In the genomic region with DNA sequence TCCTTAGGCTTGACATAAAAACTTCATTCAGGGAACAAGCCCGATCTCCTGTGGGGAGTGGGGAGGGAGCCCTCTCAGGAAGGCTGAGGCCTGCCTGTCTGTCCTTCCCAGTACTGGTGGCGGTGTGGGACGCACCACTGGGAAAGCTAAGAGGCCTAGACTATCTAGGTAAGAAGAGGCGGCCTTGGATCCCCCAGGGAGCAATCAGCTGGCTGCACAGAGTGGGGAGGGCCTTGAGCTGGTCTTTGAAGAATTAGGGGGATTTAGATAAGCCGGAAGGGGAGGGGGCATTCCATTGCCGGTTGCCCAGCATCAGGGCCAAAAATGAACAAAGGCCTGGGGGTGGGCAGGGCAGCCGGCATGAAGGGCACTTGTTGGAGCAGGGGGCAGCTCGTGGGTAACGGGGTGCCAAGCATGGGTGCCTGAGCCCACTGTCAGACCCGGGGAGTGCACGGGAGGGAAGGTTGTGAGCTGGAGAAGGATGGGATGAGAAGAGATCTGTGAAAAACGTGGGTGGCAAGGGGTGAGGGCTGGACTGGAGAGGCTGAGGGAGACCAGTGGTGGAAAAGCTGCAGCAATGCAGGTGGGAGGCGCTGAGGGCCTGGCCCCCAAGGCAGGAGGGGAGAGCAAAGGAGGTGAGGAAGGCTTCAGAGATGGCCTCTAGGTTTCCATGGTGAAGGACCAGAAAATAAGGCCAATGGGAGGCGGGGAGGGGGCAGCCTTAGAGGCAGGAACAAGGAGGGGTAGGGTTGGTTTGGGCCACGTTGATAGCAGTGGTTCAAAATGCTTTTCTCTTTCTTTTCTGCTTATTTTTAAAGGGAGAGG, we compare ENCODE assay signal across 2 cellular contexts.
TF ChIP-seq lines count a peak whose summit lies in the region.

No MANE protein-coding gene starts in this region.

TF ChIP-seq in K562, 482 proteins besides CTCF, POLR2A, EP300 and RAD21 (continued from another document and continues in another):
- TF ChIP-seq, protein P1, sequence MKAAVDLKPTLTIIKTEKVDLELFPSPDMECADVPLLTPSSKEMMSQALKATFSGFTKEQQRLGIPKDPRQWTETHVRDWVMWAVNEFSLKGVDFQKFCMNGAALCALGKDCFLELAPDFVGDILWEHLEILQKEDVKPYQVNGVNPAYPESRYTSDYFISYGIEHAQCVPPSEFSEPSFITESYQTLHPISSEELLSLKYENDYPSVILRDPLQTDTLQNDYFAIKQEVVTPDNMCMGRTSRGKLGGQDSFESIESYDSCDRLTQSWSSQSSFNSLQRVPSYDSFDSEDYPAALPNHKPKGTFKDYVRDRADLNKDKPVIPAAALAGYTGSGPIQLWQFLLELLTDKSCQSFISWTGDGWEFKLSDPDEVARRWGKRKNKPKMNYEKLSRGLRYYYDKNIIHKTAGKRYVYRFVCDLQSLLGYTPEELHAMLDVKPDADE (conservative IDR thresholded peaks at IDR 0.05; ENCODE audit: control insufficient read depth, low read depth, low read length): no peak
- TF ChIP-seq SP1 (CRISPR knock-in tag; IDR thresholded peaks at IDR 0.05) (peak; percentile 19; the same call in 1 of the 2 replicates), SAP30 (IDR thresholded peaks at IDR 0.05; ENCODE audit: borderline replicate concordance, insufficient read depth, low read depth, low read length, poor library complexity, severe bottlenecking) (no peak), ZNF274 (IDR thresholded peaks at IDR 0.05; ENCODE audit: borderline replicate concordance, low read depth, low read length) (no peak), RBFOX2 (IDR thresholded peaks at IDR 0.05; ENCODE audit: low read depth, low read length) (peak; percentile 18; the same call in 1 of the 2 replicates), ZNF133 (CRISPR knock-in tag; IDR thresholded peaks at IDR 0.05) (no peak), KDM5B (IDR thresholded peaks at IDR 0.05; ENCODE audit: insufficient replicate concordance, low read depth, low read length) (peak; percentile 24), KLF10 (CRISPR knock-in tag; IDR thresholded peaks at IDR 0.05) (no peak), EGR1 (conservative IDR thresholded peaks at IDR 0.05) (peak; percentile 54), ZKSCAN1 (IDR thresholded peaks at IDR 0.05; ENCODE audit: low read depth, low read length) (no peak), BCL6 (CRISPR knock-in tag; IDR thresholded peaks at IDR 0.05) (no peak), ZNF668 (CRISPR knock-in tag; IDR thresholded peaks at IDR 0.05) (no peak), RFX1 (IDR thresholded peaks at IDR 0.05) (peak; percentile 77)
- TF ChIP-seq, protein P2, sequence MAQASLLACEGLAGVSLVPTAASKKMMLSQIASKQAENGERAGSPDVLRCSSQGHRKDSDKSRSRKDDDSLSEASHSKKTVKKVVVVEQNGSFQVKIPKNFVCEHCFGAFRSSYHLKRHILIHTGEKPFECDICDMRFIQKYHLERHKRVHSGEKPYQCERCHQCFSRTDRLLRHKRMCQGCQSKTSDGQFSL (CRISPR knock-in tag; IDR thresholded peaks at IDR 0.05): no peak
- TF ChIP-seq, protein P2 (tag; IDR thresholded peaks at IDR 0.05): 0 out of 4 replicates have a peak, but pooled peaks of 1 of the 2 experiments have one; percentile 24
- TF ChIP-seq, protein P3, sequence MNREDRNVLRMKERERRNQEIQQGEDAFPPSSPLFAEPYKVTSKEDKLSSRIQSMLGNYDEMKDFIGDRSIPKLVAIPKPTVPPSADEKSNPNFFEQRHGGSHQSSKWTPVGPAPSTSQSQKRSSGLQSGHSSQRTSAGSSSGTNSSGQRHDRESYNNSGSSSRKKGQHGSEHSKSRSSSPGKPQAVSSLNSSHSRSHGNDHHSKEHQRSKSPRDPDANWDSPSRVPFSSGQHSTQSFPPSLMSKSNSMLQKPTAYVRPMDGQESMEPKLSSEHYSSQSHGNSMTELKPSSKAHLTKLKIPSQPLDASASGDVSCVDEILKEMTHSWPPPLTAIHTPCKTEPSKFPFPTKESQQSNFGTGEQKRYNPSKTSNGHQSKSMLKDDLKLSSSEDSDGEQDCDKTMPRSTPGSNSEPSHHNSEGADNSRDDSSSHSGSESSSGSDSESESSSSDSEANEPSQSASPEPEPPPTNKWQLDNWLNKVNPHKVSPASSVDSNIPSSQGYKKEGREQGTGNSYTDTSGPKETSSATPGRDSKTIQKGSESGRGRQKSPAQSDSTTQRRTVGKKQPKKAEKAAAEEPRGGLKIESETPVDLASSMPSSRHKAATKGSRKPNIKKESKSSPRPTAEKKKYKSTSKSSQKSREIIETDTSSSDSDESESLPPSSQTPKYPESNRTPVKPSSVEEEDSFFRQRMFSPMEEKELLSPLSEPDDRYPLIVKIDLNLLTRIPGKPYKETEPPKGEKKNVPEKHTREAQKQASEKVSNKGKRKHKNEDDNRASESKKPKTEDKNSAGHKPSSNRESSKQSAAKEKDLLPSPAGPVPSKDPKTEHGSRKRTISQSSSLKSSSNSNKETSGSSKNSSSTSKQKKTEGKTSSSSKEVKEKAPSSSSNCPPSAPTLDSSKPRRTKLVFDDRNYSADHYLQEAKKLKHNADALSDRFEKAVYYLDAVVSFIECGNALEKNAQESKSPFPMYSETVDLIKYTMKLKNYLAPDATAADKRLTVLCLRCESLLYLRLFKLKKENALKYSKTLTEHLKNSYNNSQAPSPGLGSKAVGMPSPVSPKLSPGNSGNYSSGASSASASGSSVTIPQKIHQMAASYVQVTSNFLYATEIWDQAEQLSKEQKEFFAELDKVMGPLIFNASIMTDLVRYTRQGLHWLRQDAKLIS (CRISPR knock-in tag; IDR thresholded peaks at IDR 0.05): no peak
- TF ChIP-seq, protein P4, sequence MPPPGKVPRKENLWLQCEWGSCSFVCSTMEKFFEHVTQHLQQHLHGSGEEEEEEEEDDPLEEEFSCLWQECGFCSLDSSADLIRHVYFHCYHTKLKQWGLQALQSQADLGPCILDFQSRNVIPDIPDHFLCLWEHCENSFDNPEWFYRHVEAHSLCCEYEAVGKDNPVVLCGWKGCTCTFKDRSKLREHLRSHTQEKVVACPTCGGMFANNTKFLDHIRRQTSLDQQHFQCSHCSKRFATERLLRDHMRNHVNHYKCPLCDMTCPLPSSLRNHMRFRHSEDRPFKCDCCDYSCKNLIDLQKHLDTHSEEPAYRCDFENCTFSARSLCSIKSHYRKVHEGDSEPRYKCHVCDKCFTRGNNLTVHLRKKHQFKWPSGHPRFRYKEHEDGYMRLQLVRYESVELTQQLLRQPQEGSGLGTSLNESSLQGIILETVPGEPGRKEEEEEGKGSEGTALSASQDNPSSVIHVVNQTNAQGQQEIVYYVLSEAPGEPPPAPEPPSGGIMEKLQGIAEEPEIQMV (tag; conservative IDR thresholded peaks at IDR 0.05; ENCODE audit: low read depth): no peak
- TF ChIP-seq, protein P5, sequence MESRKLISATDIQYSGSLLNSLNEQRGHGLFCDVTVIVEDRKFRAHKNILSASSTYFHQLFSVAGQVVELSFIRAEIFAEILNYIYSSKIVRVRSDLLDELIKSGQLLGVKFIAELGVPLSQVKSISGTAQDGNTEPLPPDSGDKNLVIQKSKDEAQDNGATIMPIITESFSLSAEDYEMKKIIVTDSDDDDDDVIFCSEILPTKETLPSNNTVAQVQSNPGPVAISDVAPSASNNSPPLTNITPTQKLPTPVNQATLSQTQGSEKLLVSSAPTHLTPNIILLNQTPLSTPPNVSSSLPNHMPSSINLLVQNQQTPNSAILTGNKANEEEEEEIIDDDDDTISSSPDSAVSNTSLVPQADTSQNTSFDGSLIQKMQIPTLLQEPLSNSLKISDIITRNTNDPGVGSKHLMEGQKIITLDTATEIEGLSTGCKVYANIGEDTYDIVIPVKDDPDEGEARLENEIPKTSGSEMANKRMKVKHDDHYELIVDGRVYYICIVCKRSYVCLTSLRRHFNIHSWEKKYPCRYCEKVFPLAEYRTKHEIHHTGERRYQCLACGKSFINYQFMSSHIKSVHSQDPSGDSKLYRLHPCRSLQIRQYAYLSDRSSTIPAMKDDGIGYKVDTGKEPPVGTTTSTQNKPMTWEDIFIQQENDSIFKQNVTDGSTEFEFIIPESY (CRISPR knock-in tag; IDR thresholded peaks at IDR 0.05): no peak

TF ChIP-seq in HepG2, 621 proteins besides CTCF, POLR2A, EP300 and RAD21 (continued from another document and continues in another):
- TF ChIP-seq, protein P6, sequence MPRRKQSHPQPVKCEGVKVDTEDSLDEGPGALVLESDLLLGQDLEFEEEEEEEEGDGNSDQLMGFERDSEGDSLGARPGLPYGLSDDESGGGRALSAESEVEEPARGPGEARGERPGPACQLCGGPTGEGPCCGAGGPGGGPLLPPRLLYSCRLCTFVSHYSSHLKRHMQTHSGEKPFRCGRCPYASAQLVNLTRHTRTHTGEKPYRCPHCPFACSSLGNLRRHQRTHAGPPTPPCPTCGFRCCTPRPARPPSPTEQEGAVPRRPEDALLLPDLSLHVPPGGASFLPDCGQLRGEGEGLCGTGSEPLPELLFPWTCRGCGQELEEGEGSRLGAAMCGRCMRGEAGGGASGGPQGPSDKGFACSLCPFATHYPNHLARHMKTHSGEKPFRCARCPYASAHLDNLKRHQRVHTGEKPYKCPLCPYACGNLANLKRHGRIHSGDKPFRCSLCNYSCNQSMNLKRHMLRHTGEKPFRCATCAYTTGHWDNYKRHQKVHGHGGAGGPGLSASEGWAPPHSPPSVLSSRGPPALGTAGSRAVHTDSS (CRISPR knock-in tag; conservative IDR thresholded peaks at IDR 0.05): no peak
- no peak for TF ChIP-seq JARID2 (CRISPR knock-in tag; IDR thresholded peaks at IDR 0.05; ENCODE audit: insufficient replicate concordance)
- no peak for TF ChIP-seq RFX3 (CRISPR knock-in tag; IDR thresholded peaks at IDR 0.05)
- TF ChIP-seq, protein P7, sequence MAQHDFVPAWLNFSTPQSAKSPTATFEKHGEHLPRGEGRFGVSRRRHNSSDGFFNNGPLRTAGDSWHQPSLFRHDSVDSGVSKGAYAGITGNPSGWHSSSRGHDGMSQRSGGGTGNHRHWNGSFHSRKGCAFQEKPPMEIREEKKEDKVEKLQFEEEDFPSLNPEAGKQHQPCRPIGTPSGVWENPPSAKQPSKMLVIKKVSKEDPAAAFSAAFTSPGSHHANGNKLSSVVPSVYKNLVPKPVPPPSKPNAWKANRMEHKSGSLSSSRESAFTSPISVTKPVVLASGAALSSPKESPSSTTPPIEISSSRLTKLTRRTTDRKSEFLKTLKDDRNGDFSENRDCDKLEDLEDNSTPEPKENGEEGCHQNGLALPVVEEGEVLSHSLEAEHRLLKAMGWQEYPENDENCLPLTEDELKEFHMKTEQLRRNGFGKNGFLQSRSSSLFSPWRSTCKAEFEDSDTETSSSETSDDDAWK (CRISPR knock-in tag; IDR thresholded peaks at IDR 0.05): no peak
- no peak for TF ChIP-seq TEAD2 (CRISPR knock-in tag; IDR thresholded peaks at IDR 0.05)
- no peak for TF ChIP-seq ZNF570 (CRISPR knock-in tag; IDR thresholded peaks at IDR 0.05; ENCODE audit: borderline replicate concordance)
- no peak for TF ChIP-seq STAT5B (CRISPR knock-in tag; IDR thresholded peaks at IDR 0.05)
- no peak for TF ChIP-seq MXI1 (IDR thresholded peaks at IDR 0.05; ENCODE audit: borderline replicate concordance, low read depth, low read length)
- no peak for TF ChIP-seq ZNF180 (CRISPR knock-in tag; IDR thresholded peaks at IDR 0.05; ENCODE audit: borderline replicate concordance, low read depth)
- TF ChIP-seq, protein P8, sequence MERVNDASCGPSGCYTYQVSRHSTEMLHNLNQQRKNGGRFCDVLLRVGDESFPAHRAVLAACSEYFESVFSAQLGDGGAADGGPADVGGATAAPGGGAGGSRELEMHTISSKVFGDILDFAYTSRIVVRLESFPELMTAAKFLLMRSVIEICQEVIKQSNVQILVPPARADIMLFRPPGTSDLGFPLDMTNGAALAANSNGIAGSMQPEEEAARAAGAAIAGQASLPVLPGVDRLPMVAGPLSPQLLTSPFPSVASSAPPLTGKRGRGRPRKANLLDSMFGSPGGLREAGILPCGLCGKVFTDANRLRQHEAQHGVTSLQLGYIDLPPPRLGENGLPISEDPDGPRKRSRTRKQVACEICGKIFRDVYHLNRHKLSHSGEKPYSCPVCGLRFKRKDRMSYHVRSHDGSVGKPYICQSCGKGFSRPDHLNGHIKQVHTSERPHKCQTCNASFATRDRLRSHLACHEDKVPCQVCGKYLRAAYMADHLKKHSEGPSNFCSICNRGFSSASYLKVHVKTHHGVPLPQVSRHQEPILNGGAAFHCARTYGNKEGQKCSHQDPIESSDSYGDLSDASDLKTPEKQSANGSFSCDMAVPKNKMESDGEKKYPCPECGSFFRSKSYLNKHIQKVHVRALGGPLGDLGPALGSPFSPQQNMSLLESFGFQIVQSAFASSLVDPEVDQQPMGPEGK (CRISPR knock-in tag; IDR thresholded peaks at IDR 0.05): peak; percentile 91
- TF ChIP-seq, protein P9, sequence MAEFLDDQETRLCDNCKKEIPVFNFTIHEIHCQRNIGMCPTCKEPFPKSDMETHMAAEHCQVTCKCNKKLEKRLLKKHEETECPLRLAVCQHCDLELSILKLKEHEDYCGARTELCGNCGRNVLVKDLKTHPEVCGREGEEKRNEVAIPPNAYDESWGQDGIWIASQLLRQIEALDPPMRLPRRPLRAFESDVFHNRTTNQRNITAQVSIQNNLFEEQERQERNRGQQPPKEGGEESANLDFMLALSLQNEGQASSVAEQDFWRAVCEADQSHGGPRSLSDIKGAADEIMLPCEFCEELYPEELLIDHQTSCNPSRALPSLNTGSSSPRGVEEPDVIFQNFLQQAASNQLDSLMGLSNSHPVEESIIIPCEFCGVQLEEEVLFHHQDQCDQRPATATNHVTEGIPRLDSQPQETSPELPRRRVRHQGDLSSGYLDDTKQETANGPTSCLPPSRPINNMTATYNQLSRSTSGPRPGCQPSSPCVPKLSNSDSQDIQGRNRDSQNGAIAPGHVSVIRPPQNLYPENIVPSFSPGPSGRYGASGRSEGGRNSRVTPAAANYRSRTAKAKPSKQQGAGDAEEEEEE (CRISPR knock-in tag; IDR thresholded peaks at IDR 0.05; ENCODE audit: borderline replicate concordance): peak; percentile 66; the same call in 1 of the 2 replicates
- TF ChIP-seq ZNF12 (CRISPR knock-in tag; IDR thresholded peaks at IDR 0.05): no peak; the same call in 1 of the 2 replicates
- no peak for TF ChIP-seq HOXD1 (CRISPR knock-in tag; IDR thresholded peaks at IDR 0.05)
- no peak for TF ChIP-seq NFE2L2 (IDR thresholded peaks at IDR 0.05; ENCODE audit: low read length)
- no peak for TF ChIP-seq ZNF256 (CRISPR knock-in tag; conservative IDR thresholded peaks at IDR 0.05)
- TF ChIP-seq ZNF484 (CRISPR knock-in tag; IDR thresholded peaks at IDR 0.05; ENCODE audit: borderline replicate concordance, low read depth): no peak
- no peak for TF ChIP-seq MAFF (IDR thresholded peaks at IDR 0.05; ENCODE audit: low read depth, low read length)
